In genomic region chr13:27791146-27791900, GRCh38 we compare ENCODE assay signal across 9 cellular contexts. TPM values are rescaled to one million over a fixed set of nuclear protein-coding genes. Genes with fewer than 3 reads are reported as not detected.
DNase-seq lines count a peak whose midpoint lies in the region; ATAC-seq and TF ChIP-seq lines count a peak whose summit lies in the region.
"Had no signal": no experiment of that assay in that cellular context is flagged by ENCODE, and none has a peak within 500 bp of the region (broad histone marks: within the 10 kb centered on the region; RNA-seq: fewer than 3 reads in every experiment).

No MANE protein-coding gene starts in this region.

- peak overlapping the region; percentile 34 for H3K27ac Mint-ChIP-seq in T-helper 1 cell treated with Interleukin-12 subunit alpha and Interleukin-12 subunit beta and Interleukin-4 antibody, amounts not matched to agents 30 μg/mL and 1 μg/mL, for 36 hours
- no peak overlapping the region for H3K27ac Mint-ChIP-seq in stimulated activated memory B cell treated with anti-CD40 and anti-IgM and Interleukin-4, amounts not matched to agents 10 μg/mL and 1 μg/mL and 100 μg/mL, for 72 hours

- peaks cover 19% of the 10 kb centered on the region for H3K27me3 ChIP-seq in Panc1 (ENCODE audit: control insufficient read depth, insufficient read depth, low read length)

- POLR2A ChIA-PET in Panc1 (lab: Charles Lee) = no interaction called here

- TF ChIP-seq CTCF in Panc1 (IDR thresholded peaks at IDR 0.05) (no peak), fibroblast of the aortic adventitia (IDR thresholded peaks at IDR 0.05; ENCODE audit: insufficient read depth, low read length) (no peak)

- CTCF ChIA-PET in Panc1 (lab: Charles Lee) = no interaction called here

- peak overlapping the region; percentile 73 for H3K4me3 Mint-ChIP-seq in T-helper 1 cell treated with Interleukin-12 subunit alpha and Interleukin-12 subunit beta and Interleukin-4 antibody, amounts not matched to agents 30 μg/mL and 1 μg/mL, for 36 hours
- peak overlapping the region; percentile 76 for H3K4me3 Mint-ChIP-seq in stimulated activated memory B cell treated with anti-CD40 and anti-IgM and Interleukin-4, amounts not matched to agents 10 μg/mL and 1 μg/mL and 100 μg/mL, for 72 hours

- H3K4me1 ChIP-seq in Panc1 (ENCODE audit: control insufficient read depth, insufficient read depth, low read length) = peaks cover 6% of the 10 kb centered on the region; the same call in 1 of the 2 replicates

- H3K9me3 Mint-ChIP-seq in T-helper 1 cell treated with Interleukin-12 subunit alpha and Interleukin-12 subunit beta and Interleukin-4 antibody, amounts not matched to agents 30 μg/mL and 1 μg/mL, for 36 hours = no peaks in the 10 kb centered on the region
- peaks cover 6% of the 10 kb centered on the region for H3K9me3 Mint-ChIP-seq in stimulated activated memory B cell treated with anti-CD40 and anti-IgM and Interleukin-4, amounts not matched to agents 10 μg/mL and 1 μg/mL and 100 μg/mL, for 72 hours

- peak overlapping the region; percentile 18 to 38; a peak in 3 of 4 replicates for H3K4me3 ChIP-seq in Panc1 (ENCODE audit: low read depth in 2 of 2, low read length in 2 of 2)
- H3K4me3 ChIP-seq in fibroblast of the aortic adventitia (ENCODE audit: low read depth, low read length) = peak overlapping the region; percentile 36

- H3K9me3 ChIP-seq in Panc1 (ENCODE audit: control insufficient read depth, insufficient read depth, low read depth, low read length) = no peaks in the 10 kb centered on the region

- no peak for ATAC-seq in Panc1
- ATAC-seq in stimulated activated memory B cell treated with anti-CD40 and anti-IgM and Interleukin-4, amounts not matched to agents 10 μg/mL and 1 μg/mL and 100 μg/mL, for 72 hours = no peak
- ATAC-seq in HG03565 (IDR thresholded peaks at IDR 0.05; ENCODE audit: unreplicated experiment) = no peak

- no peaks in the 10 kb centered on the region; the same call in 1 of the 2 replicates for H3K36me3 ChIP-seq in Panc1 (ENCODE audit: control insufficient read depth, insufficient read depth, low read length)

- H3K36me3 Mint-ChIP-seq in T-helper 1 cell treated with Interleukin-12 subunit alpha and Interleukin-12 subunit beta and Interleukin-4 antibody, amounts not matched to agents 30 μg/mL and 1 μg/mL, for 36 hours (ENCODE audit: low read depth) = peaks cover 2% of the 10 kb centered on the region
- no peaks in the 10 kb centered on the region for H3K36me3 Mint-ChIP-seq in stimulated activated memory B cell treated with anti-CD40 and anti-IgM and Interleukin-4, amounts not matched to agents 10 μg/mL and 1 μg/mL and 100 μg/mL, for 72 hours

- no peak overlapping the region for H3K27ac ChIP-seq in Panc1 (ENCODE audit: low read length)

- H3K4me1 Mint-ChIP-seq in T-helper 1 cell treated with Interleukin-12 subunit alpha and Interleukin-12 subunit beta and Interleukin-4 antibody, amounts not matched to agents 30 μg/mL and 1 μg/mL, for 36 hours (ENCODE audit: low read depth) = peaks cover 13% of the 10 kb centered on the region
- H3K4me1 Mint-ChIP-seq in stimulated activated memory B cell treated with anti-CD40 and anti-IgM and Interleukin-4, amounts not matched to agents 10 μg/mL and 1 μg/mL and 100 μg/mL, for 72 hours = peaks cover 46% of the 10 kb centered on the region

- H3K27me3 Mint-ChIP-seq in T-helper 1 cell treated with Interleukin-12 subunit alpha and Interleukin-12 subunit beta and Interleukin-4 antibody, amounts not matched to agents 30 μg/mL and 1 μg/mL, for 36 hours (ENCODE audit: low read depth) = peaks cover 91% of the 10 kb centered on the region
- peaks cover 91% of the 10 kb centered on the region for H3K27me3 Mint-ChIP-seq in stimulated activated memory B cell treated with anti-CD40 and anti-IgM and Interleukin-4, amounts not matched to agents 10 μg/mL and 1 μg/mL and 100 μg/mL, for 72 hours

- no peak for DNase-seq in T-helper 1 cell
- DNase-seq in Panc1 (ENCODE audit: low read depth, low spot score) = no peak
- DNase-seq in fibroblast of the aortic adventitia (ENCODE audit: low read depth) = no peak
- DNase-seq in SKM-1 treated with dmso at 0.1 percent for 144 hours (lab: John Stamatoyannopoulos, UW; ENCODE audit: unreplicated experiment) = no peak
- DNase-seq in midbrain (lab: John Stamatoyannopoulos, UW) = no peak

- in situ Hi-C loops in Panc1 (cut with HindIII; ENCODE audit: low pct_unique_long_range_greater_than_20kb, low sequenced_read_pairs) = no loop called here

- intact Hi-C loops in Panc1 (cut with micrococcal nuclease; ENCODE audit: unreplicated experiment) = no loop called here

- BruUV-seq in Panc1 (replicated peaks; lab: Mats Ljungman, UMichigan) = no TSS peak

RNA-seq across cellular contexts. Expression of gene GSX1, which starts 1.0 kb away (rescaled TPM):
- total RNA-seq in Panc1 (2021; ENCODE audit: unreplicated experiment) = not detected
- polyA plus RNA-seq in Panc1 (2012; ENCODE audit: insufficient read length) = not detected
- total RNA-seq in fibroblast of the aortic adventitia (ENCODE audit: low replicate concordance) = not detected in 2 replicates
- total RNA-seq: M059J had no signal
